ENCODE assay signal across 9 cellular contexts in the genomic region with DNA sequence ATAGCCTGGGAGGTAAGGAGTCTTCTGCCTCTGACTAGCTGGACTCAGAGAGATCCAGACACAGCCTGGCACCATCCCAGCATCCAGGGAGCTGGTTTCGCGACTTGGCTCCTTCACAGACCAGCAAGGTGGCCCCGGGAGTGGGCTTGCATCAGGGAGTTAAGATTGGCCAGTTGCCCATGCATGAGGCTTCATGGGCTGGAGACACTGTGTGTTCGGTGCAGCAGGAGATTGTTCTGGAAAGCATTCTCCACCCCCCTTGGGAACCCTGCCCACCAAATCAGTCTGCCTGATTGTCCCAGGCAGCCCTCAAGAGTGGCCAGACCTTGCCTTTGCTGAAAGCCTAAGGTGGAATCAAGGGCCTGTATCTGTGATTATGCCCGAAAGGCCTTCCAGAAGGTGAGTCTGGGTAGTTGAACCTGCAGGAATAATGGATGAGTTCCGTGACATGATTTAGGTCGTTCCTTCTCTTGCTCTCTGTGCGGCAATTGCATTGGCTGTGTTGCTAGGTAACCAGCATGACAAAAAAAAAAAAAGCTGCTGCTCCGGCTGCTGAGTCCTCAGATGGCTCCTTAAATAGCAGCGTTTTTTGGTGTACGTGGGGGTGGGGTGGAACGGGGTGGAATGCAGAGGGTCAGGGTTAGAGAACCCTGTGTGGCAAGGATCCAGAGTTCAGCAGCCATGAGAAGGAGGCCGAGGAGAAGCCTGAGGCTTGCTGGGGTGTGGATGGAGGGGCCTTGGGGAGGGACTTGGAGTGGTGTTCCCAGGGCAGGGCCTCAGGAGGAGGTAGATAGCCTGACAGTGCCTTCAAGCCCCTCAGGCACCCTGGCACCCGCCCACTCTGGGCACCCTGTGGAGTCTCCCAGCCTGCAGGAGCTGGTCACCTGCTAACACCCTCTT.
A peak's percentile ranks its signal among the peaks of the same experiment; 100 is the strongest.
DNase-seq lines count a peak whose midpoint lies in the region; ATAC-seq and TF ChIP-seq lines count a peak whose summit lies in the region.
"Had no signal": no experiment of that assay in that cellular context is flagged by ENCODE, and none has a peak within 500 bp of the region (broad histone marks: within the 10 kb centered on the region; RNA-seq: fewer than 3 reads in every experiment).

No MANE protein-coding gene starts in this region.

- H3K9ac ChIP-seq in parathyroid adenoma, result no peak overlapping the region

- H3K4me1 Mint-ChIP-seq in glutamatergic neuron (ENCODE audit: low read depth, unreplicated experiment), result peaks cover 32% of the 10 kb centered on the region
- H3K4me1 Mint-ChIP-seq in naive thymus-derived CD8-positive, alpha-beta T cell, result peaks cover 0 to 14% (median 3%) of the 10 kb centered on the region in 4 donors
- no peaks in the 10 kb centered on the region for H3K4me1 Mint-ChIP-seq in activated naive CD8-positive, alpha-beta T cell treated with anti-CD3 and anti-CD28 coated beads for 36 hours

- peaks cover 28% of the 10 kb centered on the region for H3K4me1 ChIP-seq in parathyroid adenoma

- peaks cover 8% of the 10 kb centered on the region for H3K27me3 Mint-ChIP-seq in glutamatergic neuron (ENCODE audit: unreplicated experiment)
- H3K27me3 Mint-ChIP-seq in naive thymus-derived CD8-positive, alpha-beta T cell, result no peaks in the 10 kb centered on the region
- H3K27me3 Mint-ChIP-seq in activated naive CD8-positive, alpha-beta T cell treated with anti-CD3 and anti-CD28 coated beads for 36 hours, result no peaks in the 10 kb centered on the region

- no peaks in the 10 kb centered on the region for H3K27me3 ChIP-seq in parathyroid adenoma (ENCODE audit: control insufficient read depth, insufficient read depth, low read length)

- peak overlapping the region; percentile 16 for H3K4me2 ChIP-seq in parathyroid adenoma (ENCODE audit: low read length)

- no peaks in the 10 kb centered on the region for H3K9me3 ChIP-seq in parathyroid adenoma (ENCODE audit: control insufficient read depth, low read length)

- no peak overlapping the region for H3K4me3 ChIP-seq in parathyroid adenoma (ENCODE audit: low read depth, low read length)

- H3K36me3 ChIP-seq in parathyroid adenoma (ENCODE audit: control insufficient read depth, insufficient read depth, low read length), result no peaks in the 10 kb centered on the region

- H3K27ac ChIP-seq in parathyroid adenoma, result peak overlapping the region; percentile 58

- H3K9me3 Mint-ChIP-seq in glutamatergic neuron (ENCODE audit: unreplicated experiment), result peaks cover 5% of the 10 kb centered on the region
- H3K9me3 Mint-ChIP-seq in naive thymus-derived CD8-positive, alpha-beta T cell, result no peaks in the 10 kb centered on the region
- H3K9me3 Mint-ChIP-seq in activated naive CD8-positive, alpha-beta T cell treated with anti-CD3 and anti-CD28 coated beads for 36 hours, result no peaks in the 10 kb centered on the region

- H3K79me2 ChIP-seq in parathyroid adenoma, result no peaks in the 10 kb centered on the region

- peak overlapping the region; percentile 79 for H2AFZ ChIP-seq in parathyroid adenoma

- DNase-seq in EL (peak; percentile 17), RPMI7951 (ENCODE audit: low read depth) (peak; percentile 71), glutamatergic neuron (peak; percentile 58), MV-4-11 (lab: John Stamatoyannopoulos, UW) (no peak)
- no peak for DNase-seq in naive thymus-derived CD8-positive, alpha-beta T cell
- DNase-seq in activated T-cell treated with anti-CD3 and anti-CD28 coated beads, Interleukin-2, amount 50 U/mL, for 1 hour, result no peak
- no peak for DNase-seq in activated naive CD8-positive, alpha-beta T cell treated with anti-CD3 and anti-CD28 coated beads for 36 hours
- DNase-seq: RPMI8226 had no signal

- no peak for TF ChIP-seq CTCF in glutamatergic neuron (IDR thresholded peaks at IDR 0.05; ENCODE audit: partially characterized antibody, unreplicated experiment)
- TF ChIP-seq CTCF in parathyroid adenoma (IDR thresholded peaks at IDR 0.05), result no peak

- POLR2A ChIA-PET in naive thymus-derived CD8-positive, alpha-beta T cell (lab: Charles Lee), result no interaction called here

- ATAC-seq in naive thymus-derived CD8-positive, alpha-beta T cell, result no peak

- H3K27ac Mint-ChIP-seq in glutamatergic neuron (ENCODE audit: unreplicated experiment), result peak overlapping the region; percentile 85
- no peak overlapping the region for H3K27ac Mint-ChIP-seq in naive thymus-derived CD8-positive, alpha-beta T cell
- H3K27ac Mint-ChIP-seq in activated naive CD8-positive, alpha-beta T cell treated with anti-CD3 and anti-CD28 coated beads for 36 hours, result no peak overlapping the region

- H3K36me3 Mint-ChIP-seq in glutamatergic neuron (ENCODE audit: unreplicated experiment), result no peaks in the 10 kb centered on the region
- peaks cover 0 to 66% (median 24%) of the 10 kb centered on the region in 3 donors for H3K36me3 Mint-ChIP-seq in naive thymus-derived CD8-positive, alpha-beta T cell
- H3K36me3 Mint-ChIP-seq in activated naive CD8-positive, alpha-beta T cell treated with anti-CD3 and anti-CD28 coated beads for 36 hours, result peaks cover 10% of the 10 kb centered on the region

- peak overlapping the region; percentile 70 for H3K4me3 Mint-ChIP-seq in glutamatergic neuron (ENCODE audit: unreplicated experiment)
- no peak overlapping the region for H3K4me3 Mint-ChIP-seq in naive thymus-derived CD8-positive, alpha-beta T cell
- H3K4me3 Mint-ChIP-seq in activated naive CD8-positive, alpha-beta T cell treated with anti-CD3 and anti-CD28 coated beads for 36 hours, result no peak overlapping the region

Comparison
In these comparisons a context has a peak if more than half of its experiments do, and no peak if none do; other contexts are left out.
1. DNase-seq: peak in EL (single experiment), RPMI7951 (single experiment) and glutamatergic neuron (single experiment); none in naive thymus-derived CD8-positive, alpha-beta T cell (0 of 10), activated T-cell treated with anti-CD3 and anti-CD28 coated beads, Interleukin-2, amount 50 U/mL, for 1 hour (single experiment), activated naive CD8-positive, alpha-beta T cell treated with anti-CD3 and anti-CD28 coated beads for 36 hours (single experiment) and MV-4-11 (single experiment).